Comparison of ENCODE assay signal across 24 cellular contexts in genomic region chr2:95258271-95258670, GRCh38. TPM values are rescaled to one million over a fixed set of nuclear protein-coding genes. Genes with fewer than 3 reads are reported as not detected.
"Had no signal": no experiment of that assay in that cellular context is flagged by ENCODE, and none has a peak within 500 bp of the region (broad histone marks: within the 10 kb centered on the region; RNA-seq: fewer than 3 reads in every experiment).

No MANE protein-coding gene starts in this region.

- H3K4me3 ChIP-seq: SJCRH30 had no signal

- H3K27ac ChIP-seq: brain microvascular endothelial cell, RWPE1, SJCRH30 had no signal

- H3K4me1 ChIP-seq: SJCRH30 had no signal

- DNase-seq: activated CD4-positive, alpha-beta T cell treated with anti-CD3 and anti-CD28 coated beads for 4 hours; activated CD8-positive, alpha-beta memory T cell treated with anti-CD3 and anti-CD28 coated beads, Interleukin-2, amount 50 U/mL, for 4 hours; activated CD8-positive, alpha-beta T cell treated with anti-CD3 and anti-CD28 coated beads for 36 hours; activated gamma-delta T cell treated with Interleukin-2 at 50 U/mL for 16 hours; activated naive CD4-positive, alpha-beta T cell treated with anti-CD3 and anti-CD28 coated beads, Interleukin-2, amount 10 ng/mL, durations not matched to agents 7 days and 5 days; activated naive CD8-positive, alpha-beta T cell treated with anti-CD3 and anti-CD28 coated beads for 36 hours; activated T-cell treated with anti-CD3 and anti-CD28 coated beads, Interleukin-2, amount 50 U/mL, for 72 hours; brain microvascular endothelial cell; Kasumi-1; KBM-7; NCI-H1048; NCI-H146; NCI-H187 treated with DMSO at 0.1 percent for 48 hours; NCI-H2171; NCI-H226; NCI-H510A; NCI-H526 treated with DMSO at 0.1 percent for 48 hours; NCI-H82; Right ventricle myocardium superior; SJCRH30 had no signal

- ATAC-seq: activated CD4-positive, CD25-positive, alpha-beta regulatory T cell treated with anti-CD3 and anti-CD28 coated beads, Interleukin-2, amount 50 U/mL, for 24 hours; activated CD8-positive, alpha-beta T cell treated with anti-CD3 and anti-CD28 coated beads for 36 hours; activated T-cell treated with anti-CD3 and anti-CD28 coated beads, Interleukin-2, amount 50 U/mL, for 72 hours; Panc1 had no signal

- H3K36me3 ChIP-seq: brain microvascular endothelial cell, SJCRH30 had no signal

- H3K27me3 ChIP-seq: brain microvascular endothelial cell, SJCRH30 had no signal

RNA-seq across cellular contexts. Expression of gene KCNIP3, which starts 38.9 kb away (rescaled TPM):
- total RNA-seq: activated CD8-positive, alpha-beta T cell treated with anti-CD3 and anti-CD28 coated beads for 36 hours; activated naive CD8-positive, alpha-beta T cell treated with anti-CD3 and anti-CD28 coated beads for 36 hours; activated T-cell treated with anti-CD3 and anti-CD28 coated beads, Interleukin-2, amount 50 U/mL, for 72 hours; OCI-LY7; SJCRH30 had no signal
